In genomic region chr1:155011437-155011907, GRCh38 we compare ENCODE assay signal across 11 cellular contexts. TPM values are rescaled to one million over a fixed set of nuclear protein-coding genes. Genes with fewer than 3 reads are reported as not detected.
A peak's percentile ranks its signal among the peaks of the same experiment; 100 is the strongest.
DNase-seq lines count a peak whose midpoint lies in the region; TF ChIP-seq lines count a peak whose summit lies in the region.
"Had no signal": no experiment of that assay in that cellular context is flagged by ENCODE, and none has a peak within 500 bp of the region (broad histone marks: within the 10 kb centered on the region; RNA-seq: fewer than 3 reads in every experiment).

No MANE protein-coding gene starts in this region.

- H3K27me3 ChIP-seq in mammary epithelial cell (ENCODE audit: insufficient read depth, low read length) (no peaks in the 10 kb centered on the region), muscle layer of duodenum (ENCODE audit: low read depth, low read length) (no peaks in the 10 kb centered on the region)

- peaks cover 68% of the 10 kb centered on the region for H3K36me3 Mint-ChIP-seq in MCF 10A (ENCODE audit: insufficient read depth, unreplicated experiment)
- H3K36me3 Mint-ChIP-seq in dendritic cell treated with granulocyte-macrophage colony-stimulating factor and Interleukin-4, amounts not matched to agents 40 ng/mL and 50 ng/mL, for 4 days (ENCODE audit: low read depth) = peaks cover 89% of the 10 kb centered on the region

- WGBS in mammary epithelial cell (ENCODE audit: low coverage, missing lambda C conversion rate) = 100% methylated on average over 1 of the region's 6 CpGs
- whole genome bisulfite sequencing in urinary bladder = 83% methylated on average over 6 of the region's 6 CpGs

- no peaks in the 10 kb centered on the region for H4K20me1 ChIP-seq in mammary epithelial cell (ENCODE audit: insufficient read depth, low read length)

- peaks cover 32% of the 10 kb centered on the region for H3K4me1 ChIP-seq in mammary epithelial cell (ENCODE audit: insufficient read depth, low read length)
- peaks cover 30 to 34% of the 10 kb centered on the region in 2 donors for H3K4me1 ChIP-seq in muscle layer of duodenum (ENCODE audit: control insufficient read depth in 1 of 2, insufficient read depth in 2 of 2, low read length in 2 of 2)
- peaks cover 2% of the 10 kb centered on the region for H3K4me1 ChIP-seq in urinary bladder (ENCODE audit: insufficient read depth)

- peaks cover 76% of the 10 kb centered on the region for H3K4me1 Mint-ChIP-seq in MCF 10A (ENCODE audit: insufficient read depth, unreplicated experiment)
- peaks cover 90% of the 10 kb centered on the region for H3K4me1 Mint-ChIP-seq in dendritic cell treated with granulocyte-macrophage colony-stimulating factor and Interleukin-4, amounts not matched to agents 40 ng/mL and 50 ng/mL, for 4 days (ENCODE audit: low read depth)

- TF ChIP-seq CTCF in MCF 10A (IDR thresholded peaks at IDR 0.05; ENCODE audit: unreplicated experiment) = no peak
- TF ChIP-seq CTCF in mammary epithelial cell (conservative IDR thresholded peaks at IDR 0.05 in 1 of 2, IDR thresholded peaks at IDR 0.05 in 1 of 2; ENCODE audit: extremely low read depth in 1 of 2, insufficient read depth in 1 of 2, low read depth in 1 of 2, low read length in 2 of 2) = no peak

- H3K79me2 ChIP-seq in mammary epithelial cell (ENCODE audit: insufficient read depth, low read length) = peaks cover 68% of the 10 kb centered on the region

- no peak overlapping the region for H3K4me3 ChIP-seq in mammary epithelial cell (replicated peaks in 1 of 3; ENCODE audit: insufficient read depth in 1 of 3, low read depth in 2 of 3, low read length in 3 of 3)
- H3K4me3 ChIP-seq in muscle layer of duodenum (ENCODE audit: low read depth in 1 of 2, low read length in 2 of 2) = no peak overlapping the region
- H3K4me3 ChIP-seq in urinary bladder (ENCODE audit: low read depth, low read length) = no peak overlapping the region

- peak overlapping the region; percentile 86 for H3K27ac Mint-ChIP-seq in MCF 10A (ENCODE audit: low read depth, unreplicated experiment)
- H3K27ac Mint-ChIP-seq in dendritic cell treated with granulocyte-macrophage colony-stimulating factor and Interleukin-4, amounts not matched to agents 40 ng/mL and 50 ng/mL, for 4 days = peak overlapping the region; percentile 100

- H3K27me3 Mint-ChIP-seq in MCF 10A (ENCODE audit: insufficient read depth, unreplicated experiment) = no peaks in the 10 kb centered on the region
- no peaks in the 10 kb centered on the region for H3K27me3 Mint-ChIP-seq in dendritic cell treated with granulocyte-macrophage colony-stimulating factor and Interleukin-4, amounts not matched to agents 40 ng/mL and 50 ng/mL, for 4 days

- dilution Hi-C loops in mammary epithelial cell (cut with HindIII; ENCODE audit: low sequenced_read_pairs) = no loop called here

- POLR2A ChIA-PET in MCF 10A (lab: Yijun Ruan, JAX) = interaction anchor here (0.5 to 14.0 kb wide), 11 partner anchors 7 to 613 kb away, joined by 3 to 312 read pairs (median 8); partner anchors contain the start of genes ADAM15, CKS1B, FLAD1 and SHC1

- intact Hi-C loops in MCF 10A (cut with micrococcal nuclease) = no loop called here
- intact Hi-C loops in mammary epithelial cell (cut with micrococcal nuclease) = no loop called here
- intact Hi-C loops in dendritic cell treated with granulocyte-macrophage colony-stimulating factor and Interleukin-4, amounts not matched to agents 40 ng/mL and 50 ng/mL, for 4 days (cut with micrococcal nuclease) = no loop called here

- CTCF ChIA-PET in MCF 10A (lab: Yijun Ruan, JAX) = interaction anchor here (0.5 to 14.4 kb wide), 5 partner anchors 36 to 863 kb away, joined by 3 to 390 read pairs (median 3); partner anchors contain the start of gene ADAM15
- CTCF ChIA-PET in mammary epithelial cell (lab: Charles Lee; ENCODE audit: low non-redundant PET) = no interaction called here

- H3K9me3 ChIP-seq in mammary epithelial cell (replicated peaks; ENCODE audit: insufficient read depth, low read length) = no peaks in the 10 kb centered on the region
- no peaks in the 10 kb centered on the region for H3K9me3 ChIP-seq in muscle layer of duodenum (ENCODE audit: control insufficient read depth in 1 of 2, low read length in 2 of 2)

- H3K27ac ChIP-seq in mammary epithelial cell (ENCODE audit: insufficient read depth, low read depth, low read length) (no peak overlapping the region), muscle layer of duodenum (ENCODE audit: low read length) (peak overlapping the region; percentile 56), urinary bladder (ENCODE audit: low read depth) (peak overlapping the region; percentile 51)

- H2AFZ ChIP-seq in mammary epithelial cell (ENCODE audit: low read depth, low read length) = no peak overlapping the region

- no peak overlapping the region for H3K9ac ChIP-seq in mammary epithelial cell (ENCODE audit: insufficient read depth, low read length)

- DNase-seq in MCF 10A (ENCODE audit: unreplicated experiment) (no peak), mammary epithelial cell (no peak), HK-2 (ENCODE audit: unreplicated experiment) (no peak), NCI-H226 (no peak), GDM1 (lab: John Stamatoyannopoulos, UW) (no peak)
- DNase-seq: activated CD4-positive, CD25-positive, alpha-beta regulatory T cell treated with anti-CD3 and anti-CD28 coated beads, Interleukin-2, amount 50 U/mL, for 72 hours had no signal

- no peaks in the 10 kb centered on the region for H3K9me3 Mint-ChIP-seq in MCF 10A (ENCODE audit: unreplicated experiment)
- no peaks in the 10 kb centered on the region for H3K9me3 Mint-ChIP-seq in dendritic cell treated with granulocyte-macrophage colony-stimulating factor and Interleukin-4, amounts not matched to agents 40 ng/mL and 50 ng/mL, for 4 days

- H3K4me2 ChIP-seq in mammary epithelial cell (ENCODE audit: insufficient read depth, low read depth, low read length) = no peak overlapping the region

- in situ Hi-C loops in mammary epithelial cell (cut with MboI; ENCODE audit: low sequenced_read_pairs in 2 of 2) = loop anchor here in 1 of 2 donors (10.0 kb wide), 1 partner anchor 47 kb away; the partner anchor contains the start of gene PYGO2

- BruUV-seq in MCF 10A (replicated peaks; lab: Mats Ljungman, UMichigan) (no TSS peak), mammary epithelial cell (replicated peaks; lab: Mats Ljungman, UMichigan) (no TSS peak)

- peak overlapping the region; percentile 84 for H3K4me3 Mint-ChIP-seq in MCF 10A (ENCODE audit: unreplicated experiment)
- peak overlapping the region; percentile 92 for H3K4me3 Mint-ChIP-seq in dendritic cell treated with granulocyte-macrophage colony-stimulating factor and Interleukin-4, amounts not matched to agents 40 ng/mL and 50 ng/mL, for 4 days

- H3K36me3 ChIP-seq in mammary epithelial cell (ENCODE audit: insufficient read depth, low read length) = no peaks in the 10 kb centered on the region
- peaks cover 4 to 23% of the 10 kb centered on the region in 2 donors for H3K36me3 ChIP-seq in muscle layer of duodenum (ENCODE audit: control insufficient read depth in 1 of 2, insufficient read depth in 2 of 2, low read length in 2 of 2)
- H3K36me3 ChIP-seq in urinary bladder (ENCODE audit: insufficient read depth) = no peaks in the 10 kb centered on the region

RNA-seq across cellular contexts. Expression of gene ZBTB7B, which starts 8.9 kb away (rescaled TPM):
- total RNA-seq in MCF 10A (2022) (169 and 175 TPM in 2 replicates), mammary epithelial cell (10 to 100 TPM; 33.0 to 51.9 TPM), urinary bladder (14.7 TPM)
- polyA plus RNA-seq in mammary epithelial cell (22.2 TPM), urinary bladder (52.0 TPM)
- polyA minus RNA-seq in mammary epithelial cell = 17.8 TPM

RNA-seq across cellular contexts. Expression of gene LENEP, which starts 18.1 kb away (rescaled TPM):
- 0.83 TPM in 1 of 2 replicates, not detected in the other for total RNA-seq in MCF 10A (2022)
- total RNA-seq in mammary epithelial cell = 1 to 10 TPM in 1 of 2 donors, under 1 TPM in 1; 0.82 to 1.5 TPM
- polyA plus RNA-seq in mammary epithelial cell = 0.16 TPM
- not detected for polyA minus RNA-seq in mammary epithelial cell
- not detected for total RNA-seq in urinary bladder
- not detected for polyA plus RNA-seq in urinary bladder
- total RNA-seq: left lobe of liver had no signal

RNA-seq across cellular contexts. Expression of gene DCST2, which starts 22.1 kb away (rescaled TPM):
- total RNA-seq in MCF 10A (2022) (0.91 and 1.8 TPM in 2 replicates), mammary epithelial cell (under 1 TPM; 0.33 to 0.66 TPM), urinary bladder (0.53 TPM)
- polyA plus RNA-seq in mammary epithelial cell (0.15 TPM), urinary bladder (1.2 TPM)
- polyA minus RNA-seq in mammary epithelial cell = not detected
- total RNA-seq: fibroblast of villous mesenchyme had no signal

RNA-seq across cellular contexts. Expression of gene DCST1, which starts 22.2 kb away (rescaled TPM):
- 0.21 and 0.42 TPM in 2 replicates for total RNA-seq in MCF 10A (2022)
- total RNA-seq in mammary epithelial cell = not detected
- not detected for polyA plus RNA-seq in mammary epithelial cell
- polyA minus RNA-seq in mammary epithelial cell = not detected
- total RNA-seq in urinary bladder = not detected
- not detected for polyA plus RNA-seq in urinary bladder
- total RNA-seq: fibroblast of villous mesenchyme had no signal

RNA-seq across cellular contexts. Expression of gene FLAD1, which starts 28.3 kb away (rescaled TPM):
- total RNA-seq in MCF 10A (2022) (65.4 and 91.1 TPM in 2 replicates), mammary epithelial cell (10 to 100 TPM; 46.4 to 58.5 TPM), urinary bladder (10.5 TPM)
- polyA plus RNA-seq in mammary epithelial cell (54.2 TPM), urinary bladder (27.9 TPM)
- polyA minus RNA-seq in mammary epithelial cell = 43.1 TPM
